26 cellular contexts compared by ENCODE assay signal in genomic region chr18:11809895-11810294, GRCh38.
"Had no signal": no experiment of that assay in that cellular context is flagged by ENCODE, and none has a peak within 500 bp of the region (broad histone marks: within the 10 kb centered on the region; RNA-seq: fewer than 3 reads in every experiment).

No MANE protein-coding gene starts in this region.

- H3K4me2 ChIP-seq: smooth muscle cell had no signal

- H3K4me1 ChIP-seq: colonic mucosa, esophagus squamous epithelium, lower lobe of right lung, parathyroid adenoma, stomach, thyroid gland, vagina had no signal

- H3K4me3 ChIP-seq: colonic mucosa, esophagus squamous epithelium, heart right ventricle, lower lobe of right lung, smooth muscle cell, stomach, thyroid gland, vagina had no signal

- H3K27ac ChIP-seq: colonic mucosa, esophagus squamous epithelium, heart right ventricle, lower lobe of right lung, neutrophil, parathyroid adenoma, stomach, thyroid gland, vagina had no signal

- H3K9ac ChIP-seq: parathyroid adenoma had no signal

- ATAC-seq: heart right ventricle, left ventricle myocardium superior, natural killer cell, sciatic nerve had no signal

- H2AFZ ChIP-seq: parathyroid adenoma had no signal

- H3K79me2 ChIP-seq: parathyroid adenoma had no signal

- H3K36me3 ChIP-seq: colonic mucosa, esophagus squamous epithelium, heart right ventricle, lower lobe of right lung, neutrophil, stomach, thyroid gland, vagina had no signal

- FAIRE-seq: endometrium, keratinocyte had no signal

- DNase-seq: colonic mucosa; effector memory CD4-positive, alpha-beta T cell; erythroblast; esophagus squamous epithelium; foreskin melanocyte; glutamatergic neuron; heart right ventricle; hippocampal formation; left ventricle myocardium superior; lower lobe of right lung; natural killer cell; stimulated activated CD4-positive, alpha-beta T cell treated with anti-CD3 and anti-CD28 coated beads, Interleukin-12 subunit alpha, Interleukin-12 subunit beta, amount 100 ng/mL, for 4 hours; stimulated activated CD4-positive, alpha-beta T cell treated with anti-CD3 and anti-CD28 coated beads, Interleukin-1b, Interleukin-23, amount 100 ng/mL, for 48 hours; stimulated activated CD4-positive, alpha-beta T cell treated with anti-CD3 and anti-CD28 coated beads, Interleukin-4, amount 100 ng/mL, for 1 hour; stimulated activated CD8-positive, alpha-beta memory T cell treated with anti-CD3 and anti-CD28 coated beads, Interleukin-4, amount 100 ng/mL, for 48 hours; stimulated activated naive CD4-positive, alpha-beta T cell; stomach; thyroid gland; trophoblast cell had no signal

- H3K9me3 ChIP-seq: colonic mucosa, esophagus squamous epithelium, heart right ventricle, lower lobe of right lung, neutrophil, stomach, thyroid gland, vagina had no signal

- H3K27me3 ChIP-seq: colonic mucosa, esophagus squamous epithelium, heart right ventricle, stomach, thyroid gland, vagina had no signal
